9 cellular contexts compared by ENCODE assay signal in the genomic region with DNA sequence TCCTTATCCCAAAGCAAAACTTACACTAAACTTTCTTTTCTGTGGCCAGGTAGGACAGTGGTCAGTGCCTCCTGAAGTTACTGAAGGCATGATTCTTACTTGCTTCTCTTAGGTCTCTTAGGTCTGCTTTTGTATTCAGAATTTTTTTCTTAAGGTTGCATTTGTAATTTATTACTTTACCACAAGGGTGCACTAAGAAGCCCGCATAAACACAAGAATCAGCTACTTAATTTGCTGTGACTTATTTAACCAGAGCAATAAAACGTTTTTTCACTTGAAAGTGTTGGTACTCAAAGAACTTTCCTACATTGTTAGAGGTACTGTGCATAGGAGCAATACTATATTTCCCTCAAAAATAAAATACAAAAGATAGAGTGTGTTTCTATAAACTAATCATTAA.
DNase-seq lines count a peak whose midpoint lies in the region; ATAC-seq and TF ChIP-seq lines count a peak whose summit lies in the region.
"Had no signal": no experiment of that assay in that cellular context is flagged by ENCODE, and none has a peak within 500 bp of the region (broad histone marks: within the 10 kb centered on the region; RNA-seq: fewer than 3 reads in every experiment).

No MANE protein-coding gene starts in this region.

- H3K9me3 ChIP-seq in neural cell (ENCODE audit: low read length) = no peaks in the 10 kb centered on the region
- no peaks in the 10 kb centered on the region for H3K9me3 ChIP-seq in tibial artery

- H3K27me3 ChIP-seq in brain microvascular endothelial cell (replicated peaks) (no peaks in the 10 kb centered on the region), neural cell (ENCODE audit: insufficient read depth, low read depth, low read length) (no peaks in the 10 kb centered on the region), tibial artery (no peaks in the 10 kb centered on the region)

- no peak overlapping the region for H3K4me3 Mint-ChIP-seq in activated T-cell treated with anti-CD3 and anti-CD28 coated beads, Interleukin-2, amount 50 U/mL, for 24 hours
- H3K4me3 Mint-ChIP-seq: stimulated activated naive CD8-positive, alpha-beta T cell treated with anti-CD3 and anti-CD28 coated beads, Interleukin-15, Interleukin-2, amounts not matched to agents 100 ng/mL and 50 ng/mL, for 24 hours had no signal

- no peak overlapping the region for H3K4me2 ChIP-seq in neural cell (ENCODE audit: low read length)

- ATAC-seq in GM21447 (IDR thresholded peaks at IDR 0.05; ENCODE audit: unreplicated experiment) = no peak

- in situ Hi-C loops in brain microvascular endothelial cell (cut with HindIII; ENCODE audit: low pct_ligation_motif_present, low sequenced_read_pairs) = no loop called here

- H2AFZ ChIP-seq in neural cell (ENCODE audit: low read depth, low read length) = no peak overlapping the region

- intact Hi-C loops in tibial artery (cut with DNase I; ENCODE audit: low total_unique reads) = no loop called here

- H3K27me3 Mint-ChIP-seq in activated T-cell treated with anti-CD3 and anti-CD28 coated beads, Interleukin-2, amount 50 U/mL, for 24 hours = peaks cover 19% of the 10 kb centered on the region

- no peaks in the 10 kb centered on the region for H3K36me3 Mint-ChIP-seq in activated T-cell treated with anti-CD3 and anti-CD28 coated beads, Interleukin-2, amount 50 U/mL, for 24 hours (ENCODE audit: low read depth)

- no peaks in the 10 kb centered on the region for H3K9me2 ChIP-seq in neural cell (ENCODE audit: insufficient read depth, low read length)

- no peaks in the 10 kb centered on the region for H3K4me1 ChIP-seq in tibial artery

- H3K4me3 ChIP-seq in brain microvascular endothelial cell (ENCODE audit: low read depth, low read length) = no peak overlapping the region
- no peak overlapping the region for H3K4me3 ChIP-seq in neural cell (ENCODE audit: low read length)
- H3K4me3 ChIP-seq in tibial artery = no peak overlapping the region

- no peak overlapping the region for H3K27ac ChIP-seq in brain microvascular endothelial cell
- H3K27ac ChIP-seq in neural cell (ENCODE audit: low read length) = no peak overlapping the region
- no peak overlapping the region for H3K27ac ChIP-seq in tibial artery

- H3F3A ChIP-seq in neural cell (ENCODE audit: insufficient read depth, low read length, poor library complexity, severe bottlenecking) = no peaks in the 10 kb centered on the region

- no peaks in the 10 kb centered on the region for H3K4me1 Mint-ChIP-seq in activated T-cell treated with anti-CD3 and anti-CD28 coated beads, Interleukin-2, amount 50 U/mL, for 24 hours (ENCODE audit: low read depth)

- no peaks in the 10 kb centered on the region for H3K79me2 ChIP-seq in neural cell (replicated peaks; ENCODE audit: insufficient read depth, low read length)

- H3K27ac Mint-ChIP-seq in activated T-cell treated with anti-CD3 and anti-CD28 coated beads, Interleukin-2, amount 50 U/mL, for 24 hours = no peak overlapping the region
- H3K27ac Mint-ChIP-seq: stimulated activated naive CD8-positive, alpha-beta T cell treated with anti-CD3 and anti-CD28 coated beads, Interleukin-15, Interleukin-2, amounts not matched to agents 100 ng/mL and 50 ng/mL, for 24 hours had no signal

- H3K36me3 ChIP-seq in brain microvascular endothelial cell (replicated peaks) (no peaks in the 10 kb centered on the region), neural cell (ENCODE audit: insufficient read depth, low read length) (no peaks in the 10 kb centered on the region), tibial artery (no peaks in the 10 kb centered on the region)

- no peak for TF ChIP-seq EP300 in neural cell (conservative IDR thresholded peaks at IDR 0.05; ENCODE audit: poor library complexity, severe bottlenecking)

- no peak overlapping the region for H3K9ac ChIP-seq in neural cell (ENCODE audit: low read length)

- H4K20me1 ChIP-seq in neural cell (ENCODE audit: insufficient read depth) = no peaks in the 10 kb centered on the region

- TF ChIP-seq CTCF in brain microvascular endothelial cell (IDR thresholded peaks at IDR 0.05; ENCODE audit: low read depth, low read length, missing control alignments) = peak; percentile 38
- peak; percentile 62 for TF ChIP-seq CTCF in neural cell (IDR thresholded peaks at IDR 0.05; ENCODE audit: poor library complexity, severe bottlenecking)
- peak in 1 of 2 experiments; percentile 26 for TF ChIP-seq CTCF in tibial artery (IDR thresholded peaks at IDR 0.05)

- TF ChIP-seq RAD21 in neural cell (conservative IDR thresholded peaks at IDR 0.05) = peak; percentile 64

- DNase-seq in EL (peak; percentile 43), LHCN-M2 (ENCODE audit: low read depth) (peak; percentile 55), brain microvascular endothelial cell (no peak), tibial artery (no peak), NCI-H345 treated with DMSO at 0.1 percent for 48 hours (lab: John Stamatoyannopoulos, UW; ENCODE audit: unreplicated experiment) (no peak)
- no peak for DNase-seq in activated T-cell treated with anti-CD3 and anti-CD28 coated beads, Interleukin-2, amount 50 U/mL, for 24 hours

- no peaks in the 10 kb centered on the region for H3K9me3 Mint-ChIP-seq in activated T-cell treated with anti-CD3 and anti-CD28 coated beads, Interleukin-2, amount 50 U/mL, for 24 hours
- H3K9me3 Mint-ChIP-seq: stimulated activated naive CD8-positive, alpha-beta T cell treated with anti-CD3 and anti-CD28 coated beads, Interleukin-15, Interleukin-2, amounts not matched to agents 100 ng/mL and 50 ng/mL, for 24 hours had no signal

TF ChIP-seq in neural cell, 6 proteins besides CTCF, POLR2A, EP300 and RAD21:
- TF ChIP-seq, protein P1, sequence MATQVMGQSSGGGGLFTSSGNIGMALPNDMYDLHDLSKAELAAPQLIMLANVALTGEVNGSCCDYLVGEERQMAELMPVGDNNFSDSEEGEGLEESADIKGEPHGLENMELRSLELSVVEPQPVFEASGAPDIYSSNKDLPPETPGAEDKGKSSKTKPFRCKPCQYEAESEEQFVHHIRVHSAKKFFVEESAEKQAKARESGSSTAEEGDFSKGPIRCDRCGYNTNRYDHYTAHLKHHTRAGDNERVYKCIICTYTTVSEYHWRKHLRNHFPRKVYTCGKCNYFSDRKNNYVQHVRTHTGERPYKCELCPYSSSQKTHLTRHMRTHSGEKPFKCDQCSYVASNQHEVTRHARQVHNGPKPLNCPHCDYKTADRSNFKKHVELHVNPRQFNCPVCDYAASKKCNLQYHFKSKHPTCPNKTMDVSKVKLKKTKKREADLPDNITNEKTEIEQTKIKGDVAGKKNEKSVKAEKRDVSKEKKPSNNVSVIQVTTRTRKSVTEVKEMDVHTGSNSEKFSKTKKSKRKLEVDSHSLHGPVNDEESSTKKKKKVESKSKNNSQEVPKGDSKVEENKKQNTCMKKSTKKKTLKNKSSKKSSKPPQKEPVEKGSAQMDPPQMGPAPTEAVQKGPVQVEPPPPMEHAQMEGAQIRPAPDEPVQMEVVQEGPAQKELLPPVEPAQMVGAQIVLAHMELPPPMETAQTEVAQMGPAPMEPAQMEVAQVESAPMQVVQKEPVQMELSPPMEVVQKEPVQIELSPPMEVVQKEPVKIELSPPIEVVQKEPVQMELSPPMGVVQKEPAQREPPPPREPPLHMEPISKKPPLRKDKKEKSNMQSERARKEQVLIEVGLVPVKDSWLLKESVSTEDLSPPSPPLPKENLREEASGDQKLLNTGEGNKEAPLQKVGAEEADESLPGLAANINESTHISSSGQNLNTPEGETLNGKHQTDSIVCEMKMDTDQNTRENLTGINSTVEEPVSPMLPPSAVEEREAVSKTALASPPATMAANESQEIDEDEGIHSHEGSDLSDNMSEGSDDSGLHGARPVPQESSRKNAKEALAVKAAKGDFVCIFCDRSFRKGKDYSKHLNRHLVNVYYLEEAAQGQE (IDR thresholded peaks at IDR 0.05; ENCODE audit: borderline replicate concordance) = no peak
- peak; percentile 66 for TF ChIP-seq SMC3 (conservative IDR thresholded peaks at IDR 0.05; ENCODE audit: poor library complexity)
TF ChIP-seq in neural cell: peak in this region for 1.

Comparison
In these comparisons a context has a peak if more than half of its experiments do, and no peak if none do; other contexts are left out.
1. DNase-seq: peak in EL (single experiment) and LHCN-M2 (single experiment); none in brain microvascular endothelial cell (single experiment), activated T-cell treated with anti-CD3 and anti-CD28 coated beads, Interleukin-2, amount 50 U/mL, for 24 hours (single experiment), tibial artery (0 of 2) and NCI-H345 treated with DMSO at 0.1 percent for 48 hours (single experiment).